Comparison of ENCODE assay signal across 10 cellular contexts in the genomic region with DNA sequence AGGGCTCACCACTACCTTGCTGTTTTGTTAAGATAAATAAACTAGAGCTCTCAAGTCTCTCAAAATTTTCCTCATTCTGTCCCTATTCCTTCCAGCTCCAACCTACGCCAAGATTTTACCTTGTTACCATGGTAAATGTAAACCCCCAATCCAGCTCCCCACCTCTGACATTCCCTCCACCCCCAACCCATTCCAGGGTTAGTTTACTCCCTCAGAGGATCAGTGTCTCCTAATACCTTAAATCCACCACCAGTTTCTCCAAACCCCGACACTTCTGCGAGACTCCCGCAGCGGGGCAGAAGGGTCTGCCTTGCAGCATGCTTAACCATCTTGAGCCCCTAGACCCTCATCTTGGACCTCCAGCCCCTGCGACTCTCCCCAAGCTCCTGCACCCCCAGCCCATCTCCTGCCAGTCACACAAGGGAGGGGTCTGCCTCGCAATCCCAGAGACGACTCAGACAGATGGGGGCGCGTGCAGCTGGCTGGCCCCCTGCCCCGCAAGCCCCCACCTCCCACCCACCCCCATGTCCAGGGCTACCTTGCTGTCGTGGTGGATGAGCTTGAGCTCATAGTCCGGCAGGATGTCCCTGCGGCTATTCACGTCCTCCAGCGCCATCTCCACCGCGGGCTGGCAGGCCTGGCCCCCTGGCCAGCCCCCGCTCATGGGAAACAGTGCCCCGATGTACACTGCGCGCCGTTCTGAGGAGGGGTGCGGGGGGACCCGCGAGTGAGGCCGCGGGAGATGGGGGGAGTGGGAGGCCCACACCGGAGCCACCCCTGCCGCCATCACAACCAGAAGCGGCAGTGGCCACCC. TPM values are rescaled to one million over a fixed set of nuclear protein-coding genes. Genes with fewer than 3 reads are reported as not detected.
DNase-seq lines count a peak whose midpoint lies in the region; ATAC-seq and TF ChIP-seq lines count a peak whose summit lies in the region.
"Had no signal": no experiment of that assay in that cellular context is flagged by ENCODE, and none has a peak within 500 bp of the region (broad histone marks: within the 10 kb centered on the region; RNA-seq: fewer than 3 reads in every experiment).

No MANE protein-coding gene starts in this region.

- H3K4me3 Mint-ChIP-seq in Calu3 (ENCODE audit: low read depth, unreplicated experiment), result peak overlapping the region; percentile 70

- DNase-seq in Calu3 (no peak), WERI-Rb-1 (no peak), psoas muscle (no peak), SJCRH30 (no peak), SW 1271 (lab: John Stamatoyannopoulos, UW) (no peak), iPS-NIHi11 (ENCODE audit: low spot score) (no peak)
- no peak for DNase-seq in stimulated activated CD4-positive, alpha-beta T cell treated with anti-CD3 and anti-CD28 coated beads, Interleukin-2, amount 100 ng/mL, for 24 hours

- H3K9me3 ChIP-seq in WERI-Rb-1 (ENCODE audit: severe bottlenecking), result no peaks in the 10 kb centered on the region
- no peaks in the 10 kb centered on the region for H3K9me3 ChIP-seq in gastroesophageal sphincter
- no peaks in the 10 kb centered on the region for H3K9me3 ChIP-seq in psoas muscle
- H3K9me3 ChIP-seq in SJCRH30 (replicated peaks), result no peaks in the 10 kb centered on the region
- H3K9me3 ChIP-seq: adrenal gland had no signal

- intact Hi-C loops in Calu3 (cut with micrococcal nuclease; ENCODE audit: unreplicated experiment), result no loop called here
- intact Hi-C loops in psoas muscle (cut with DNase I), result no loop called here

- CTCF ChIA-PET in Calu3 (lab: Charles Lee), result interaction anchor here (1.6 kb wide), 1 partner anchor 251 kb away, joined by 4 read pairs; no protein-coding TSS in a partner anchor

- no peak overlapping the region for H3K27ac ChIP-seq in WERI-Rb-1
- peak overlapping the region; percentile 16 to 89 (median 86) for H3K27ac ChIP-seq in gastroesophageal sphincter
- H3K27ac ChIP-seq in psoas muscle, result no peak overlapping the region
- no peak overlapping the region for H3K27ac ChIP-seq in SJCRH30

- H3K36me3 ChIP-seq in WERI-Rb-1 (peaks cover 40% of the 10 kb centered on the region), gastroesophageal sphincter (peaks cover 0 to 21% of the 10 kb centered on the region in 2 donors), psoas muscle (ENCODE audit: insufficient read depth in 1 of 2, low read depth in 1 of 2) (no peaks in the 10 kb centered on the region), SJCRH30 (no peaks in the 10 kb centered on the region)

- no TSS peak for BruUV-seq in Calu3 (replicated peaks; lab: Mats Ljungman, UMichigan)

- TF ChIP-seq CTCF in Calu3 (IDR thresholded peaks at IDR 0.05; ENCODE audit: unreplicated experiment), result no peak
- TF ChIP-seq CTCF in WERI-Rb-1 (IDR thresholded peaks at IDR 0.05; ENCODE audit: low read depth, low read length), result no peak
- TF ChIP-seq CTCF in gastroesophageal sphincter (IDR thresholded peaks at IDR 0.05), result no peak
- TF ChIP-seq CTCF in psoas muscle (IDR thresholded peaks at IDR 0.05), result no peak

- H3K27me3 ChIP-seq in WERI-Rb-1 (ENCODE audit: insufficient read depth, low read depth, severe bottlenecking), result no peaks in the 10 kb centered on the region
- H3K27me3 ChIP-seq in gastroesophageal sphincter, result no peaks in the 10 kb centered on the region
- H3K27me3 ChIP-seq in psoas muscle (ENCODE audit: insufficient read depth in 3 of 3, low read length in 2 of 3), result peaks cover 0 to 71% (median 14%) of the 10 kb centered on the region in 3 donors
- H3K27me3 ChIP-seq in SJCRH30, result no peaks in the 10 kb centered on the region
- H3K27me3 ChIP-seq: adrenal gland had no signal

- no peak overlapping the region for H3K27ac Mint-ChIP-seq in Calu3 (ENCODE audit: unreplicated experiment)

- H3K4me1 Mint-ChIP-seq in Calu3 (ENCODE audit: low read depth, unreplicated experiment), result peaks cover 23% of the 10 kb centered on the region

- peaks cover 0 to 53% (median 20%) of the 10 kb centered on the region in 3 donors for H3K4me1 ChIP-seq in gastroesophageal sphincter
- peaks cover 14% of the 10 kb centered on the region for H3K4me1 ChIP-seq in psoas muscle
- no peaks in the 10 kb centered on the region for H3K4me1 ChIP-seq in SJCRH30

- no peak for TF ChIP-seq POLR2A in gastroesophageal sphincter (IDR thresholded peaks at IDR 0.05)

- peaks cover 22% of the 10 kb centered on the region for H3K36me3 Mint-ChIP-seq in Calu3 (ENCODE audit: insufficient read depth, unreplicated experiment)

- 9 to 18% methylated on average over 5 to 6 of the region's 31 CpGs for WGBS in gastroesophageal sphincter (ENCODE audit: low coverage in 1 of 2), 2 donors
- 9 to 13% (median 12%) methylated on average over 25 to 31 of the region's 31 CpGs for WGBS in psoas muscle, 3 donors

- ATAC-seq in gastroesophageal sphincter (peak; percentile 1), psoas muscle (peak in 1 of 4 donors; percentile 32)

- no peak for TF ChIP-seq EP300 in gastroesophageal sphincter (IDR thresholded peaks at IDR 0.05)

- H3K4me3 ChIP-seq in WERI-Rb-1 (ENCODE audit: low read depth, low read length) (peak overlapping the region; percentile 49), gastroesophageal sphincter (peak overlapping the region; percentile 54 to 63), psoas muscle (peak overlapping the region; percentile 62), SJCRH30 (no peak overlapping the region)

- H3K27me3 Mint-ChIP-seq in Calu3 (ENCODE audit: unreplicated experiment), result no peaks in the 10 kb centered on the region

- H3K9me3 Mint-ChIP-seq in Calu3 (ENCODE audit: low read depth, unreplicated experiment), result no peaks in the 10 kb centered on the region

RNA-seq across cellular contexts. Expression of a gene that starts 5.8 kb away (rescaled TPM):
- 35.3 and 42.2 TPM in 2 replicates for total RNA-seq in Calu3 (2022)
- 10 to 100 TPM; 17.8 to 90.1 (median 44.8) TPM for total RNA-seq in gastroesophageal sphincter
- total RNA-seq in psoas muscle, result 10 to 100 TPM in 1 of 4 donors, 1 to 10 TPM in 3; 4.1 to 10.2 (median 5.3) TPM
- polyA plus RNA-seq in psoas muscle, result 1 to 10 TPM; 2.5 to 4.6 (median 3.8) TPM
- 5.5 and 12.1 TPM in 2 replicates for total RNA-seq in SJCRH30 (2014; rRNA removed; shearing (Covaris generic))

RNA-seq across cellular contexts. Expression of a gene that starts 29.7 kb away (rescaled TPM):
- not detected in 2 replicates for total RNA-seq in Calu3 (2022)
- not detected for total RNA-seq in gastroesophageal sphincter
- total RNA-seq in psoas muscle, result not detected
- under 1 TPM in 1 of 3 donors, not detected in 2; 0.08 TPM for polyA plus RNA-seq in psoas muscle
- not detected in 2 replicates for total RNA-seq in SJCRH30 (2014; rRNA removed; shearing (Covaris generic))
- total RNA-seq: adrenal gland, LHCN-M2 had no signal
- polyA plus RNA-seq: adrenal gland had no signal

RNA-seq across cellular contexts. Expression of a gene that starts 42.2 kb away (rescaled TPM):
- total RNA-seq in Calu3 (2022) (not detected in 2 replicates), gastroesophageal sphincter (not detected), psoas muscle (not detected)
- polyA plus RNA-seq in psoas muscle, result not detected
- total RNA-seq in SJCRH30 (2014; rRNA removed; shearing (Covaris generic)), result not detected in 2 replicates
- total RNA-seq: adrenal gland, LHCN-M2 had no signal
- polyA plus RNA-seq: adrenal gland had no signal

RNA-seq across cellular contexts. Expression of a gene that starts 53.8 kb away (rescaled TPM):
- 0.83 TPM in 1 of 2 replicates, not detected in the other for total RNA-seq in Calu3 (2022)
- total RNA-seq in gastroesophageal sphincter, result 1 to 10 TPM in 2 of 4 donors, not detected in 2; 4.7 to 6.2 TPM
- total RNA-seq in psoas muscle, result not detected
- polyA plus RNA-seq in psoas muscle, result under 1 TPM in 1 of 3 donors, not detected in 2; 0.08 TPM
- 0.08 TPM in 1 of 2 replicates, not detected in the other for total RNA-seq in SJCRH30 (2014; rRNA removed; shearing (Covaris generic))
- total RNA-seq: LHCN-M2 had no signal

Comparison
In these comparisons a context has a peak if more than half of its experiments do, and no peak if none do; other contexts are left out.
1. H3K27ac ChIP-seq: peak in gastroesophageal sphincter (4 of 4); none in WERI-Rb-1 (single experiment), psoas muscle (single experiment) and SJCRH30 (single experiment).